In the genomic region with DNA sequence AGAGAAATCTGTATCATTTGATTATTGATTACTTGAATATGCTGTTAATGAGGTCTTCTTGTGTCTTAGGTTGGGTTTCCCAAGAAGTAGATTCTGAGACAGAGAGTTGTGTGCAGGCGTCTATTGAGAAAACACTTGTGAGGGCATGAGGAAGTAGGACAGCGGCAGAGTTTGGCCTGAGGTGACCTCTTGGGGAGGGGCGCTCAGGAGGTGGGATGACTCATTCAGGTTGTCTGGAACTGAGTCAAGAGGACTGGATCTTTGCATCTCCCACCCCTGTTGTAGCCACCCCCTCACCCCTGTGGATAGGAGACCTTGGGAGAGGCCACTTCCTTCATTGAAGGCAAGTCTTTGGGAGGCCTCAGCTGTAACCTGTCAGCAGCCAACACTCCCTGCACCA, we compare ENCODE assay signal across 11 cellular contexts. TPM values are rescaled to one million over a fixed set of nuclear protein-coding genes. Genes with fewer than 3 reads are reported as not detected.
DNase-seq lines count a peak whose midpoint lies in the region; ATAC-seq, FAIRE-seq and TF ChIP-seq lines count a peak whose summit lies in the region.
"Had no signal": no experiment of that assay in that cellular context is flagged by ENCODE, and none has a peak within 500 bp of the region (broad histone marks: within the 10 kb centered on the region; RNA-seq: fewer than 3 reads in every experiment).

No MANE protein-coding gene starts in this region.

- peak overlapping the region; percentile 71 for H2AFZ ChIP-seq in K562 (ENCODE audit: low read depth, low read length)

- H3K9me1 ChIP-seq in K562 (ENCODE audit: control insufficient read depth, insufficient read depth, low read length) = no peaks in the 10 kb centered on the region

- TF ChIP-seq CTCF in K562 (IDR thresholded peaks at IDR 0.05 in 2 of 3, conservative IDR thresholded peaks at IDR 0.05 in 1 of 3; ENCODE audit: insufficient read depth in 2 of 3, low read depth in 1 of 3, low read length in 3 of 3) = no peak

- H3K4me3 ChIP-seq in K562 = no peak overlapping the region
- H3K4me3 ChIP-seq: cardiac muscle cell, HAP-1 had no signal

- peak; percentile 65 for FAIRE-seq in K562 (lab: Jason Lieb, UNC)
- FAIRE-seq: D721Med had no signal

- TF ChIP-seq RAD21 in K562 (CRISPR knock-in tag; conservative IDR thresholded peaks at IDR 0.05 in 1 of 2, IDR thresholded peaks at IDR 0.05 in 1 of 2) = no peak

- CTCF ChIA-PET in K562 (lab: Yijun Ruan, JAX; ENCODE audit: low intra/inter-chr PET ratio) = no interaction called here

- in situ Hi-C loops in K562 (cut with MboI) = no loop called here

- no peaks in the 10 kb centered on the region for H3K27me3 ChIP-seq in K562 (ENCODE audit: control insufficient read depth in 2 of 2, insufficient read depth in 2 of 2, low read length in 2 of 2)

- H3K9me3 ChIP-seq in K562 (replicated peaks; ENCODE audit: control insufficient read depth, insufficient read depth, low read depth, low read length) = no peaks in the 10 kb centered on the region
- H3K9me3 ChIP-seq: HAP-1 had no signal

- peaks cover 0 to 6% of the 10 kb centered on the region in 2 experiments; a peak in 4 of 5 replicates for H3K4me1 ChIP-seq in K562 (replicated peaks in 1 of 2; ENCODE audit: control insufficient read depth in 2 of 2, insufficient read depth in 2 of 2, low read length in 2 of 2)
- H3K4me1 ChIP-seq: HAP-1 had no signal

- no peaks in the 10 kb centered on the region for H4K20me1 ChIP-seq in K562 (replicated peaks; ENCODE audit: control insufficient read depth, insufficient read depth, low read length)

- no peak overlapping the region for H3K27ac ChIP-seq in K562 (ENCODE audit: extremely low read depth, low read depth, low read length)
- H3K27ac ChIP-seq: cardiac muscle cell had no signal

- no TSS peak for BruUV-seq in K562 (replicated peaks; lab: Mats Ljungman, UMichigan)

- no peak overlapping the region for H3K9ac ChIP-seq in K562 (ENCODE audit: insufficient read depth in 1 of 2, low read depth in 2 of 2, low read length in 2 of 2)

- H3K4me2 ChIP-seq in K562 (ENCODE audit: insufficient read depth, low read length) = no peak overlapping the region

- intact Hi-C loops in K562 (cut with micrococcal nuclease) = no loop called here

- WGBS in K562 (ENCODE audit: insufficient coverage, low coverage, missing lambda C conversion rate) = 0% methylated on average over 3 of the region's 3 CpGs

- no peaks in the 10 kb centered on the region for H3K36me3 ChIP-seq in K562 (ENCODE audit: control insufficient read depth, insufficient read depth, low read length)
- H3K36me3 ChIP-seq: cardiac muscle cell, HAP-1 had no signal

- POLR2A ChIA-PET in K562 (lab: Yijun Ruan, JAX) = no interaction called here

- ATAC-seq in GM19023 (IDR thresholded peaks at IDR 0.05; ENCODE audit: unreplicated experiment) (peak; percentile 91), HG03135 (IDR thresholded peaks at IDR 0.05; ENCODE audit: unreplicated experiment) (peak; percentile 74), K562 (peak; percentile 85), GM19324 (IDR thresholded peaks at IDR 0.05; ENCODE audit: low FRiP score, unreplicated experiment) (no peak)

- TF ChIP-seq EP300 in K562 (IDR thresholded peaks at IDR 0.05; ENCODE audit: low read length) = peak; percentile 59

- H3K79me2 ChIP-seq in K562 (ENCODE audit: control insufficient read depth, insufficient read depth, low read length) = no peaks in the 10 kb centered on the region

- no peak for TF ChIP-seq POLR2A in K562 (conservative IDR thresholded peaks at IDR 0.05)

- DNase-seq in AML-193 (lab: John Stamatoyannopoulos, UW) (peak; percentile 76 to 85), K562 (ENCODE audit: extremely low read depth in 1 of 4, low spot score in 3 of 4) (peak; percentile 45 to 76 (median 64)), GM19238 (ENCODE audit: insufficient read length, low spot score) (no peak), T1000 (lab: John Stamatoyannopoulos, UW) (no peak), NCI-H2081 (lab: John Stamatoyannopoulos, UW) (no peak)

TF ChIP-seq in K562, 482 proteins besides CTCF, POLR2A, EP300 and RAD21 (continues in another document):
- TF ChIP-seq, protein P1, sequence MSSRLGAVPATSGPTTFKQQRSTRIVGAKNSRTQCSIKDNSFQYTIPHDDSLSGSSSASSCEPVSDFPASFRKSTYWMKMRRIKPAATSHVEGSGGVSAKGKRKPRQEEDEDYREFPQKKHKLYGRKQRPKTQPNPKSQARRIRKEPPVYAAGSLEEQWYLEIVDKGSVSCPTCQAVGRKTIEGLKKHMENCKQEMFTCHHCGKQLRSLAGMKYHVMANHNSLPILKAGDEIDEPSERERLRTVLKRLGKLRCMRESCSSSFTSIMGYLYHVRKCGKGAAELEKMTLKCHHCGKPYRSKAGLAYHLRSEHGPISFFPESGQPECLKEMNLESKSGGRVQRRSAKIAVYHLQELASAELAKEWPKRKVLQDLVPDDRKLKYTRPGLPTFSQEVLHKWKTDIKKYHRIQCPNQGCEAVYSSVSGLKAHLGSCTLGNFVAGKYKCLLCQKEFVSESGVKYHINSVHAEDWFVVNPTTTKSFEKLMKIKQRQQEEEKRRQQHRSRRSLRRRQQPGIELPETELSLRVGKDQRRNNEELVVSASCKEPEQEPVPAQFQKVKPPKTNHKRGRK (tag; IDR thresholded peaks at IDR 0.05) = no peak
- TF ChIP-seq FOSL1 (tag; conservative IDR thresholded peaks at IDR 0.05) = peak; percentile 85
- TF ChIP-seq ZNF263 (CRISPR knock-in tag; IDR thresholded peaks at IDR 0.05; ENCODE audit: borderline replicate concordance) = no peak
- TF ChIP-seq, protein P2, sequence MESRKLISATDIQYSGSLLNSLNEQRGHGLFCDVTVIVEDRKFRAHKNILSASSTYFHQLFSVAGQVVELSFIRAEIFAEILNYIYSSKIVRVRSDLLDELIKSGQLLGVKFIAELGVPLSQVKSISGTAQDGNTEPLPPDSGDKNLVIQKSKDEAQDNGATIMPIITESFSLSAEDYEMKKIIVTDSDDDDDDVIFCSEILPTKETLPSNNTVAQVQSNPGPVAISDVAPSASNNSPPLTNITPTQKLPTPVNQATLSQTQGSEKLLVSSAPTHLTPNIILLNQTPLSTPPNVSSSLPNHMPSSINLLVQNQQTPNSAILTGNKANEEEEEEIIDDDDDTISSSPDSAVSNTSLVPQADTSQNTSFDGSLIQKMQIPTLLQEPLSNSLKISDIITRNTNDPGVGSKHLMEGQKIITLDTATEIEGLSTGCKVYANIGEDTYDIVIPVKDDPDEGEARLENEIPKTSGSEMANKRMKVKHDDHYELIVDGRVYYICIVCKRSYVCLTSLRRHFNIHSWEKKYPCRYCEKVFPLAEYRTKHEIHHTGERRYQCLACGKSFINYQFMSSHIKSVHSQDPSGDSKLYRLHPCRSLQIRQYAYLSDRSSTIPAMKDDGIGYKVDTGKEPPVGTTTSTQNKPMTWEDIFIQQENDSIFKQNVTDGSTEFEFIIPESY (CRISPR knock-in tag; IDR thresholded peaks at IDR 0.05) = no peak
- no peak for TF ChIP-seq ZNF232 (CRISPR knock-in tag; IDR thresholded peaks at IDR 0.05)
- peak; percentile 70 for TF ChIP-seq ZBTB7A (IDR thresholded peaks at IDR 0.05; ENCODE audit: borderline replicate concordance, control insufficient read depth, low read depth, low read length)
- peak; percentile 49 for TF ChIP-seq NCOR1 (IDR thresholded peaks at IDR 0.05)
- TF ChIP-seq ZNF444 (CRISPR knock-in tag; IDR thresholded peaks at IDR 0.05) = no peak
- TF ChIP-seq NFYB (IDR thresholded peaks at IDR 0.05; ENCODE audit: extremely low read depth, insufficient read length) = no peak
- TF ChIP-seq MYC (IDR thresholded peaks at IDR 0.05; ENCODE audit: low read depth, low read length) = 0 out of 2 replicates have a peak, but pooled peaks have one; percentile 27
- no peak for TF ChIP-seq MYC (CRISPR knock-in tag; IDR thresholded peaks at IDR 0.05; ENCODE audit: borderline replicate concordance, low read depth)
- no peak for TF ChIP-seq RB1 (IDR thresholded peaks at IDR 0.05; ENCODE audit: low read depth)
- peak; percentile 56 for TF ChIP-seq NFIC (IDR thresholded peaks at IDR 0.05)
- no peak; the same call in 1 of the 2 replicates for TF ChIP-seq LEF1 (IDR thresholded peaks at IDR 0.05)
- no peak for TF ChIP-seq SETDB1 (IDR thresholded peaks at IDR 0.05; ENCODE audit: low read length)
- TF ChIP-seq, protein P3, sequence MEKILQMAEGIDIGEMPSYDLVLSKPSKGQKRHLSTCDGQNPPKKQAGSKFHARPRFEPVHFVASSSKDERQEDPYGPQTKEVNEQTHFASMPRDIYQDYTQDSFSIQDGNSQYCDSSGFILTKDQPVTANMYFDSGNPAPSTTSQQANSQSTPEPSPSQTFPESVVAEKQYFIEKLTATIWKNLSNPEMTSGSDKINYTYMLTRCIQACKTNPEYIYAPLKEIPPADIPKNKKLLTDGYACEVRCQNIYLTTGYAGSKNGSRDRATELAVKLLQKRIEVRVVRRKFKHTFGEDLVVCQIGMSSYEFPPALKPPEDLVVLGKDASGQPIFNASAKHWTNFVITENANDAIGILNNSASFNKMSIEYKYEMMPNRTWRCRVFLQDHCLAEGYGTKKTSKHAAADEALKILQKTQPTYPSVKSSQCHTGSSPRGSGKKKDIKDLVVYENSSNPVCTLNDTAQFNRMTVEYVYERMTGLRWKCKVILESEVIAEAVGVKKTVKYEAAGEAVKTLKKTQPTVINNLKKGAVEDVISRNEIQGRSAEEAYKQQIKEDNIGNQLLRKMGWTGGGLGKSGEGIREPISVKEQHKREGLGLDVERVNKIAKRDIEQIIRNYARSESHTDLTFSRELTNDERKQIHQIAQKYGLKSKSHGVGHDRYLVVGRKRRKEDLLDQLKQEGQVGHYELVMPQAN (IDR thresholded peaks at IDR 0.05; ENCODE audit: borderline replicate concordance) = no peak

RNA-seq across cellular contexts. Expression of a gene that starts 35.2 kb away (rescaled TPM):
- 13.0 and 31.2 TPM in 2 replicates for total RNA-seq in K562 (2011; cell fraction: chromatin; rRNA removed; ENCODE audit: low replicate concordance)
- total RNA-seq in K562 (2011; cell fraction: nucleolus; rRNA removed) = 9.2 and 10.9 TPM in 2 replicates
- total RNA-seq in K562 (2011; cell fraction: nucleoplasm; rRNA removed) = 20.1 and 30.6 TPM in 2 replicates
- total RNA-seq in K562 (2014; rRNA removed) (3.5 and 4.4 TPM in 2 replicates), K562 (2014; rRNA removed; fragmentation: Illumina TruSeq; extraction: Trizol) (4.4 and 5.2 TPM in 2 replicates), K562 (2015; rRNA removed; fragmentation: Illumina TruSeq; extraction: Trizol) (5.1 and 5.7 TPM in 2 replicates), K562 (2021) (6.4 and 7.1 TPM in 2 replicates)
- polyA plus RNA-seq in K562 (2011; rRNA removed) (4.7 and 4.9 TPM in 2 replicates), K562 (2014; fragmentation: Illumina TruSeq; extraction: Trizol) (3.5 and 4.6 TPM in 2 replicates), K562 (2014; fragmentation: Nextera tagmentation; extraction: Ambion mirVana) (1 to 10 TPM in 1 of 2 experiments, under 1 TPM in 1; 0.66 to 1.1 TPM), K562 (2014; rRNA removed) (3.7 and 4.4 TPM in 2 replicates)
- 1.6 and 3.0 TPM in 2 replicates for polyA plus RNA-seq in K562 (2011; cell fraction: cytosol; rRNA removed)
- polyA plus RNA-seq in K562 (2011; cell fraction: nucleus; rRNA removed) = 12.4 and 14.2 TPM in 2 replicates
- 4.0 and 10.5 TPM in 2 replicates for polyA plus RNA-seq in K562 (2012)
- 9.8 and 11.9 TPM in 2 replicates for polyA minus RNA-seq in K562 (2011; rRNA and poly(A)+ RNA removed)
- polyA minus RNA-seq in K562 (2011; cell fraction: cytosol; rRNA and poly(A)+ RNA removed) = 1.9 and 2.0 TPM in 2 replicates
- polyA minus RNA-seq in K562 (2011; cell fraction: nucleus; rRNA and poly(A)+ RNA removed) = 14.3 and 18.1 TPM in 2 replicates

Comparison
In these comparisons a context has a peak if more than half of its experiments do, and no peak if none do; other contexts are left out.
1. DNase-seq: peak in AML-193 (2 of 2) and K562 (4 of 4); none in GM19238 (single experiment), T1000 (single experiment) and NCI-H2081 (0 of 2).